Comparison of ENCODE assay signal across 24 cellular contexts in the genomic region with DNA sequence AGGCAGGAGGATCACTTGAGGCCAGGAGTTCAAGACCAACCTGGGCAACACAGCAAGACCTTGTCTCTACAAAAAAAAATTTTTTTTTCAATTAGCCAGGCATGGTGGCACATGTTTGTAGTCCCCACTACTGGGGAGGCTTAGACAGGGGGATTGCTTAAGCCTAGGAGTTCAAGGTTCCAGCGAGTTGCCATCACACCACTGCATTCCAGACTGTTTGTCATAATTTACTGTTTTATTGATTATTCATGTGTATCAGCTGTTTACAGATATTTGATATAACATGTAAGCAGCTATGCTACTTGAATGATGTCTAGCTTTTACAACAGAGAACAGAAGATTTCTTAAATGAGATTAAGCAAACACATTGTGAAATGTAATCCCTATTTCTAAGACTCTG. TPM values are rescaled to one million over a fixed set of nuclear protein-coding genes. Genes with fewer than 3 reads are reported as not detected.
DNase-seq lines count a peak whose midpoint lies in the region; FAIRE-seq and TF ChIP-seq lines count a peak whose summit lies in the region.
"Had no signal": no experiment of that assay in that cellular context is flagged by ENCODE, and none has a peak within 500 bp of the region (broad histone marks: within the 10 kb centered on the region; RNA-seq: fewer than 3 reads in every experiment).

No MANE protein-coding gene starts in this region.

- H3K27me3 Mint-ChIP-seq in activated CD4-positive, alpha-beta T cell treated with anti-CD3 and anti-CD28 coated beads, Interleukin-2, amount 10 ng/mL, durations not matched to agents 7 days and 5 days: peaks cover 2% of the 10 kb centered on the region
- H3K27me3 Mint-ChIP-seq: B cell; CD4-positive, alpha-beta T cell had no signal

- no peaks in the 10 kb centered on the region for H3K36me3 Mint-ChIP-seq in activated CD4-positive, alpha-beta T cell treated with anti-CD3 and anti-CD28 coated beads, Interleukin-2, amount 10 ng/mL, durations not matched to agents 7 days and 5 days (ENCODE audit: low read depth)
- H3K36me3 Mint-ChIP-seq: CD8-positive, alpha-beta T cell had no signal

- no peaks in the 10 kb centered on the region for H3K9me3 Mint-ChIP-seq in activated CD4-positive, alpha-beta T cell treated with anti-CD3 and anti-CD28 coated beads, Interleukin-2, amount 10 ng/mL, durations not matched to agents 7 days and 5 days
- H3K9me3 Mint-ChIP-seq: CD4-positive, alpha-beta T cell; CD8-positive, alpha-beta T cell had no signal

- no peak for TF ChIP-seq CTCF in D721Med (IDR thresholded peaks at IDR 0.05; ENCODE audit: insufficient read depth, missing control alignments)

- H3K4me3 Mint-ChIP-seq in activated CD4-positive, alpha-beta T cell treated with anti-CD3 and anti-CD28 coated beads, Interleukin-2, amount 10 ng/mL, durations not matched to agents 7 days and 5 days: no peak overlapping the region
- H3K4me3 Mint-ChIP-seq: B cell; CD4-positive, alpha-beta T cell; CD8-positive, alpha-beta T cell had no signal

- CTCF ChIA-PET in activated CD4-positive, alpha-beta T cell treated with anti-CD3 and anti-CD28 coated beads, Interleukin-2, amount 10 ng/mL, durations not matched to agents 7 days and 5 days (lab: Charles Lee): no interaction called here

- DNase-seq in NCI-H82 (lab: John Stamatoyannopoulos, UW) (peak; percentile 9), NCI-H82 treated with DMSO at 0.1 percent for 48 hours (lab: John Stamatoyannopoulos, UW; ENCODE audit: unreplicated experiment) (no peak), D721Med (ENCODE audit: insufficient read length, low spot score) (no peak), amniotic epithelial cell (ENCODE audit: low read depth) (peak; percentile 24), dermis blood vessel endothelial cell (no peak)
- no peak for DNase-seq in activated CD4-positive, alpha-beta T cell treated with anti-CD3 and anti-CD28 coated beads, Interleukin-2, amount 10 ng/mL, durations not matched to agents 7 days and 5 days
- DNase-seq: AML-193; Caco-2; Calu3; CD4-positive, alpha-beta T cell; CD8-positive, alpha-beta T cell; DMS 273 treated with DMSO at 0.1 percent for 48 hours; DMS153; DMS53; DMS79; DND-41; EL; GDM1 had no signal

- H3K4me1 Mint-ChIP-seq in activated CD4-positive, alpha-beta T cell treated with anti-CD3 and anti-CD28 coated beads, Interleukin-2, amount 10 ng/mL, durations not matched to agents 7 days and 5 days: no peaks in the 10 kb centered on the region
- H3K4me1 Mint-ChIP-seq: B cell had no signal

- POLR2A ChIA-PET in activated CD4-positive, alpha-beta T cell treated with anti-CD3 and anti-CD28 coated beads, Interleukin-2, amount 10 ng/mL, durations not matched to agents 7 days and 5 days (lab: Charles Lee): interaction anchor here (0.5 kb wide), 1 partner anchor 763 kb away, joined by 3 read pairs; no protein-coding TSS in a partner anchor

- H3K27ac Mint-ChIP-seq in activated CD4-positive, alpha-beta T cell treated with anti-CD3 and anti-CD28 coated beads, Interleukin-2, amount 10 ng/mL, durations not matched to agents 7 days and 5 days: no peak overlapping the region
- H3K27ac Mint-ChIP-seq: B cell; CD4-positive, alpha-beta T cell; CD8-positive, alpha-beta T cell had no signal

- FAIRE-seq in D721Med (lab: Jason Lieb, UNC): peak; percentile 72
- FAIRE-seq: A549, GM12878 had no signal

RNA-seq across cellular contexts. Expression of a gene that starts 35.3 kb away (rescaled TPM):
- total RNA-seq in dermis blood vessel endothelial cell: 3.9 and 9.7 TPM in 2 replicates
- 1 to 10 TPM; 1.3 to 1.6 TPM for total RNA-seq in activated CD4-positive, alpha-beta T cell treated with anti-CD3 and anti-CD28 coated beads, Interleukin-2, amount 10 ng/mL, durations not matched to agents 7 days and 5 days
- total RNA-seq: B cell; CD8-positive, alpha-beta T cell had no signal

RNA-seq across cellular contexts. Expression of a gene that starts 58.4 kb away (rescaled TPM):
- not detected in 2 replicates for total RNA-seq in dermis blood vessel endothelial cell
- not detected for total RNA-seq in activated CD4-positive, alpha-beta T cell treated with anti-CD3 and anti-CD28 coated beads, Interleukin-2, amount 10 ng/mL, durations not matched to agents 7 days and 5 days
- total RNA-seq: A172; B cell; CD4-positive, alpha-beta T cell; CD8-positive, alpha-beta T cell; Daoy; G401 had no signal

Comparison
In these comparisons a context has a peak if more than half of its experiments do, and no peak if none do; other contexts are left out.
1. DNase-seq: peak in NCI-H82 (single experiment) and amniotic epithelial cell (single experiment); none in NCI-H82 treated with DMSO at 0.1 percent for 48 hours (single experiment), D721Med (single experiment), dermis blood vessel endothelial cell (single experiment) and activated CD4-positive, alpha-beta T cell treated with anti-CD3 and anti-CD28 coated beads, Interleukin-2, amount 10 ng/mL, durations not matched to agents 7 days and 5 days (single experiment).